ENCODE assay signal across 8 cellular contexts in genomic region chr10:73096452-73097304, GRCh38. TPM values are rescaled to one million over a fixed set of nuclear protein-coding genes. Genes with fewer than 3 reads are reported as not detected.
DNase-seq lines count a peak whose midpoint lies in the region; ATAC-seq and TF ChIP-seq lines count a peak whose summit lies in the region.

P4HA1 (minus strand) TSS chr10:73096866; CDS start chr10:73074883, 21,983 bp downstream.

- peak; percentile 92 for TF ChIP-seq CTCF in GM13977 (IDR thresholded peaks at IDR 0.05; ENCODE audit: extremely low read depth, insufficient read depth, missing control alignments)
- TF ChIP-seq CTCF in heart right ventricle (IDR thresholded peaks at IDR 0.05) = peak; percentile 33 to 92 (median 69)
- peak; percentile 39 to 90 (median 77) for TF ChIP-seq CTCF in prostate gland (IDR thresholded peaks at IDR 0.05)

- H3K36me3 ChIP-seq in heart right ventricle (peaks cover 0 to 21% (median 0%) of the 10 kb centered on the region in 9 donors), prostate gland (no peaks in the 10 kb centered on the region), urinary bladder (ENCODE audit: insufficient read depth) (no peaks in the 10 kb centered on the region)

- peaks cover 0 to 51% (median 38%) of the 10 kb centered on the region in 9 donors for H3K4me1 ChIP-seq in heart right ventricle
- H3K4me1 ChIP-seq in prostate gland (replicated peaks) = no peaks in the 10 kb centered on the region
- no peaks in the 10 kb centered on the region for H3K4me1 ChIP-seq in urinary bladder (ENCODE audit: insufficient read depth)

- H3K4me3 ChIP-seq in heart right ventricle = peak within 1 kb of the TSS; percentile 76 to 92 (median 85)
- peak within 1 kb of the TSS; percentile 58 to 68 for H3K4me3 ChIP-seq in prostate gland
- H3K4me3 ChIP-seq in urinary bladder (ENCODE audit: low read depth, low read length) = peak within 1 kb of the TSS; percentile 62

- DNase-seq in GM13977 (ENCODE audit: low spot score) = peak; percentile 97
- DNase-seq in NCI-H146 treated with DMSO at 0.1 percent for 48 hours (lab: John Stamatoyannopoulos, UW; ENCODE audit: unreplicated experiment) = peak; percentile 93
- DNase-seq in amniotic epithelial cell (ENCODE audit: low read depth) = peak; percentile 95
- peak; percentile 99 to 100 for DNase-seq in heart right ventricle
- peak; percentile 98 for DNase-seq in prostate gland (ENCODE audit: low spot score)

- H3K27me3 ChIP-seq in heart right ventricle (no peaks in the 10 kb centered on the region), prostate gland (replicated peaks; ENCODE audit: insufficient read depth) (no peaks in the 10 kb centered on the region)

- peak within 1 kb of the TSS; percentile 94 to 99 (median 96) for H3K27ac ChIP-seq in heart right ventricle
- H3K27ac ChIP-seq in prostate gland = peak within 1 kb of the TSS; percentile 93 to 96
- peak within 1 kb of the TSS; percentile 98 for H3K27ac ChIP-seq in urinary bladder (ENCODE audit: low read depth)

- in situ Hi-C loops in GM13977 (cut with MboI; ENCODE audit: low pct_unique_long_range_greater_than_20kb, low sequenced_read_pairs, unreplicated experiment) = no loop called here

- intact Hi-C loops in T-helper 1 cell treated with Interleukin-12 subunit alpha and Interleukin-12 subunit beta and Interleukin-4 antibody, amounts not matched to agents 30 ng/mL and 1 ng/mL, for 36 hours (cut with micrococcal nuclease) = loop anchor here (1.0 to 5.0 kb wide), 18 partner anchors 14 to 1008 kb away; partner anchors contain the start of genes ANAPC16, ASCC1, CFAP70 and DNAJC9
- intact Hi-C loops in heart right ventricle (cut with DNase I) (loop anchor here in 9 of 10 donors (1.0 to 10.0 kb wide), 7 partner anchors 14 to 68 kb away; partner anchors contain the start of genes NUDT13 (in 3 of the 9), ECD (in 1 of the 9) and FAM149B1 (in 1 of the 9)), prostate gland (cut with DNase I) (loop anchor here (5.0 kb wide), 2 partner anchors 71 to 151 kb away; partner anchors contain the start of genes DNAJC9, ECD and FAM149B1)

- ATAC-seq in HG02884 (IDR thresholded peaks at IDR 0.05; ENCODE audit: unreplicated experiment) (peak; percentile 72), heart right ventricle (peak; percentile 97 to 98 (median 98))

- peak; percentile 91 for TF ChIP-seq POLR2A in prostate gland (IDR thresholded peaks at IDR 0.05)

- WGBS in heart right ventricle, 2 donors = 0% methylated on average over 75 of the region's 75 CpGs
- WGBS in prostate gland = under 1% methylated on average over 69 of the region's 75 CpGs
- under 1% methylated on average over 75 of the region's 75 CpGs for WGBS in urinary bladder

- H3K9me3 ChIP-seq in heart right ventricle (no peaks in the 10 kb centered on the region), prostate gland (no peaks in the 10 kb centered on the region)

RNA-seq across cellular contexts. Expression of gene P4HA1, which starts in this region (rescaled TPM):
- total RNA-seq in T-helper 1 cell treated with Interleukin-12 subunit alpha and Interleukin-12 subunit beta and Interleukin-4 antibody, amounts not matched to agents 30 ng/mL and 1 ng/mL, for 36 hours = 26.6 and 28.9 TPM in 2 replicates
- total RNA-seq in heart right ventricle (10 to 100 TPM; 44.4 to 67.3 (median 51.5) TPM), prostate gland (10 to 100 TPM; 16.2 to 26.8 TPM), urinary bladder (143 TPM)
- polyA plus RNA-seq in heart right ventricle (10 to 100 TPM; 17.3 to 20.8 TPM), urinary bladder (21.5 TPM)

Comparison
In these comparisons a context has a peak if more than half of its experiments do, and no peak if none do; other contexts are left out.
1. Peak in every context shown above with its lines: DNase-seq, ATAC-seq, H3K4me3 ChIP-seq and H3K27ac ChIP-seq.